In genomic region chr1:183635112-183635605, GRCh38 we compare ENCODE assay signal across 8 cellular contexts. TPM values are rescaled to one million over a fixed set of nuclear protein-coding genes. Genes with fewer than 3 reads are reported as not detected.
DNase-seq lines count a peak whose midpoint lies in the region; ATAC-seq and TF ChIP-seq lines count a peak whose summit lies in the region.

No MANE protein-coding gene starts in this region.

- no peaks in the 10 kb centered on the region for H4K20me1 ChIP-seq in GM23338 (replicated peaks; ENCODE audit: insufficient read depth)

- no peaks in the 10 kb centered on the region for H3F3A ChIP-seq in GM23338 (replicated peaks; ENCODE audit: low read depth)

- H3K9me3 ChIP-seq in CD8-positive, alpha-beta memory T cell (ENCODE audit: low read length), result no peaks in the 10 kb centered on the region
- no peaks in the 10 kb centered on the region for H3K9me3 ChIP-seq in heart left ventricle

- POLR2A ChIA-PET in CD8-positive, alpha-beta memory T cell (lab: Charles Lee), result interaction anchor here (0.6 to 1.0 kb wide), 2 partner anchors 16 to 1672 kb away, joined by 3 read pairs; no protein-coding TSS in a partner anchor

- peaks cover 12% of the 10 kb centered on the region for H3K36me3 ChIP-seq in CD8-positive, alpha-beta memory T cell (ENCODE audit: insufficient read depth, low read length)
- H3K36me3 ChIP-seq in GM23338 (ENCODE audit: insufficient read depth), result peaks cover 4% of the 10 kb centered on the region; the same call in 1 of the 2 replicates
- peaks cover 0 to 28% (median 22%) of the 10 kb centered on the region in 9 donors for H3K36me3 ChIP-seq in heart left ventricle

- 0 out of 2 replicates have a peak overlapping the region, but pooled peaks have one; percentile 43 for H2AFZ ChIP-seq in GM23338

- no peaks in the 10 kb centered on the region for H3K9me2 ChIP-seq in GM23338 (ENCODE audit: insufficient read depth)

- no peaks in the 10 kb centered on the region for H3K27me3 ChIP-seq in CD8-positive, alpha-beta memory T cell (ENCODE audit: insufficient read depth, low read length, poor library complexity, severe bottlenecking)
- peaks cover 9% of the 10 kb centered on the region; the same call in 1 of the 2 replicates for H3K27me3 ChIP-seq in GM23338 (ENCODE audit: insufficient read depth)
- no peaks in the 10 kb centered on the region for H3K27me3 ChIP-seq in heart left ventricle

- H3K4me1 Mint-ChIP-seq in CD8-positive, alpha-beta memory T cell, result peaks cover 49 to 65% (median 61%) of the 10 kb centered on the region in 3 donors
- peaks cover 34% of the 10 kb centered on the region for H3K4me1 Mint-ChIP-seq in GM23338
- peaks cover 36% of the 10 kb centered on the region for H3K4me1 Mint-ChIP-seq in activated naive CD8-positive, alpha-beta T cell treated with anti-CD3 and anti-CD28 coated beads for 36 hours

- H3K79me2 ChIP-seq in GM23338 (replicated peaks; ENCODE audit: insufficient read depth), result peaks cover 26% of the 10 kb centered on the region

- TF ChIP-seq CTCF in GM23338 (conservative IDR thresholded peaks at IDR 0.05; ENCODE audit: low read depth in 2 of 2), result no peak
- TF ChIP-seq CTCF in heart left ventricle (IDR thresholded peaks at IDR 0.05), result no peak

- peak in 4 of 5 donors; percentile 10 to 50 (median 24) for DNase-seq in CD8-positive, alpha-beta memory T cell
- DNase-seq in GM23338 (ENCODE audit: low spot score) (peak; percentile 54), NCI-H226 (peak; percentile 44), heart left ventricle (peak; percentile 43 to 78 (median 54)), posterior vena cava (ENCODE audit: low spot score) (peak; percentile 83), ecto neural progenitor cell (ENCODE audit: low spot score) (no peak), pons (ENCODE audit: low spot score) (no peak)
- DNase-seq in activated naive CD8-positive, alpha-beta T cell treated with anti-CD3 and anti-CD28 coated beads for 36 hours, result peak; percentile 26

- H3K9me3 Mint-ChIP-seq in CD8-positive, alpha-beta memory T cell, result no peaks in the 10 kb centered on the region
- no peaks in the 10 kb centered on the region for H3K9me3 Mint-ChIP-seq in GM23338
- H3K9me3 Mint-ChIP-seq in activated naive CD8-positive, alpha-beta T cell treated with anti-CD3 and anti-CD28 coated beads for 36 hours, result no peaks in the 10 kb centered on the region

- peak overlapping the region; percentile 100 for H3K4me3 Mint-ChIP-seq in CD8-positive, alpha-beta memory T cell
- peak overlapping the region; percentile 98 for H3K4me3 Mint-ChIP-seq in GM23338
- H3K4me3 Mint-ChIP-seq in activated naive CD8-positive, alpha-beta T cell treated with anti-CD3 and anti-CD28 coated beads for 36 hours, result peak overlapping the region; percentile 99

- H3K27ac ChIP-seq in CD8-positive, alpha-beta memory T cell (ENCODE audit: low read depth, low read length), result peak overlapping the region; percentile 71
- H3K27ac ChIP-seq in GM23338 (ENCODE audit: low read depth), result no peak overlapping the region
- H3K27ac ChIP-seq in heart left ventricle, result peak overlapping the region; percentile 82 to 99 (median 94)

- ATAC-seq in GM23338 (peak; percentile 62), heart left ventricle (peak; percentile 2 to 48 (median 32))

- H3K4me1 ChIP-seq in CD8-positive, alpha-beta memory T cell (ENCODE audit: insufficient read depth, low read length), result peaks cover 36% of the 10 kb centered on the region
- H3K4me1 ChIP-seq in GM23338 (ENCODE audit: insufficient read depth), result peaks cover 18% of the 10 kb centered on the region
- peaks cover 0 to 53% (median 40%) of the 10 kb centered on the region in 12 donors for H3K4me1 ChIP-seq in heart left ventricle

- peak overlapping the region; percentile 92 to 100 (median 100) for H3K27ac Mint-ChIP-seq in CD8-positive, alpha-beta memory T cell
- H3K27ac Mint-ChIP-seq in GM23338, result peak overlapping the region; percentile 92
- peak overlapping the region; percentile 99 for H3K27ac Mint-ChIP-seq in activated naive CD8-positive, alpha-beta T cell treated with anti-CD3 and anti-CD28 coated beads for 36 hours

- no peak for TF ChIP-seq POLR2A in heart left ventricle (IDR thresholded peaks at IDR 0.05)

- 0 to 1% (median 0%) methylated on average over 22 to 42 of the region's 42 CpGs for WGBS in heart left ventricle, 4 donors

- intact Hi-C loops in heart left ventricle (cut with DNase I) (loop anchor here in 3 of 10 donors (5.0 to 10.0 kb wide), 2 partner anchors 163 to 350 kb away; partner anchors contain the start of gene SMG7 (in 2 of the 3)), posterior vena cava (cut with DNase I) (no loop called here)

- H3K27me3 Mint-ChIP-seq in CD8-positive, alpha-beta memory T cell, result peaks cover 0 to 2% of the 10 kb centered on the region in 2 donors
- H3K27me3 Mint-ChIP-seq in GM23338 (ENCODE audit: insufficient read depth, low read depth, poor library complexity), result peaks cover 9% of the 10 kb centered on the region
- peaks cover 4% of the 10 kb centered on the region for H3K27me3 Mint-ChIP-seq in activated naive CD8-positive, alpha-beta T cell treated with anti-CD3 and anti-CD28 coated beads for 36 hours

- H3K4me3 ChIP-seq in CD8-positive, alpha-beta memory T cell (ENCODE audit: low read length), result peak overlapping the region; percentile 84
- peak overlapping the region; percentile 71 for H3K4me3 ChIP-seq in GM23338
- peak overlapping the region; percentile 66 to 97 (median 84) for H3K4me3 ChIP-seq in heart left ventricle

- H3K4me2 ChIP-seq in GM23338, result peak overlapping the region; percentile 83

- H3K36me3 Mint-ChIP-seq in CD8-positive, alpha-beta memory T cell, result peaks cover 0 to 35% (median 10%) of the 10 kb centered on the region in 3 donors
- H3K36me3 Mint-ChIP-seq in GM23338 (ENCODE audit: low read depth), result peaks cover 7% of the 10 kb centered on the region; the same call in 2 of the 3 replicates
- peaks cover 16% of the 10 kb centered on the region for H3K36me3 Mint-ChIP-seq in activated naive CD8-positive, alpha-beta T cell treated with anti-CD3 and anti-CD28 coated beads for 36 hours

- CTCF ChIA-PET in CD8-positive, alpha-beta memory T cell (lab: Charles Lee), result interaction anchor here (0.6 to 2.5 kb wide), 4 partner anchors 10 to 281 kb away, joined by 3 to 10 read pairs (median 7); no protein-coding TSS in a partner anchor

TF ChIP-seq in GM23338, 12 proteins besides CTCF, POLR2A, EP300 and RAD21 (continues in another document):
- TF ChIP-seq REST (IDR thresholded peaks at IDR 0.05; ENCODE audit: unreplicated experiment) (no peak), ZNF331 (CRISPR knock-in tag; IDR thresholded peaks at IDR 0.05; ENCODE audit: low read depth) (no peak), EZH2 (IDR thresholded peaks at IDR 0.05; ENCODE audit: low read depth, unreplicated experiment) (no peak)

RNA-seq across cellular contexts. Expression of gene ARPC5, which starts 0.4 kb away (rescaled TPM):
- total RNA-seq in CD8-positive, alpha-beta memory T cell, result 100 to 1,000 TPM; 142 to 146 TPM
- 414 TPM for polyA plus RNA-seq in CD8-positive, alpha-beta memory T cell
- total RNA-seq in GM23338 (2014; rRNA removed; shearing (Covaris generic)), result 75.4 and 90.8 TPM in 2 replicates
- 95.9 and 98.9 TPM in 2 replicates for polyA plus RNA-seq in GM23338 (2016; fragmentation: Nextera tagmentation; extraction: Ambion mirVana)
- 100 to 1,000 TPM; 130 to 136 TPM for total RNA-seq in activated naive CD8-positive, alpha-beta T cell treated with anti-CD3 and anti-CD28 coated beads for 36 hours
- total RNA-seq in heart left ventricle, result 100 to 1,000 TPM in 1 of 9 donors, 10 to 100 TPM in 8; 24.6 to 105 (median 31.3) TPM
- 10 to 100 TPM; 26.0 to 62.0 TPM for polyA plus RNA-seq in heart left ventricle
- total RNA-seq in posterior vena cava, result 100 to 1,000 TPM; 118 TPM

RNA-seq across cellular contexts. Expression of gene APOBEC4, which starts 18.0 kb away (rescaled TPM):
- total RNA-seq in CD8-positive, alpha-beta memory T cell, result not detected
- polyA plus RNA-seq in CD8-positive, alpha-beta memory T cell, result not detected
- total RNA-seq in GM23338 (2014; rRNA removed; shearing (Covaris generic)), result not detected in 2 replicates
- 0.10 TPM in 1 of 2 replicates, not detected in the other for polyA plus RNA-seq in GM23338 (2016; fragmentation: Nextera tagmentation; extraction: Ambion mirVana)
- total RNA-seq in activated naive CD8-positive, alpha-beta T cell treated with anti-CD3 and anti-CD28 coated beads for 36 hours, result not detected
- total RNA-seq in heart left ventricle, result not detected
- polyA plus RNA-seq in heart left ventricle, result under 1 TPM in 1 of 2 donors, not detected in 1; 0.30 TPM
- total RNA-seq in posterior vena cava, result not detected

RNA-seq across cellular contexts. Expression of gene NCF2, which starts 44.9 kb away (rescaled TPM):
- total RNA-seq in CD8-positive, alpha-beta memory T cell, result 1 to 10 TPM; 3.6 to 4.6 TPM
- polyA plus RNA-seq in CD8-positive, alpha-beta memory T cell, result 0.30 TPM
- total RNA-seq in GM23338 (2014; rRNA removed; shearing (Covaris generic)), result not detected in 2 replicates
- polyA plus RNA-seq in GM23338 (2016; fragmentation: Nextera tagmentation; extraction: Ambion mirVana) (0.45 TPM in 1 of 2 replicates, not detected in the other), heart left ventricle (1 to 10 TPM; 1.3 to 2.5 TPM)
- 1 to 10 TPM; 4.0 to 5.4 TPM for total RNA-seq in activated naive CD8-positive, alpha-beta T cell treated with anti-CD3 and anti-CD28 coated beads for 36 hours
- total RNA-seq in heart left ventricle (10 to 100 TPM in 2 of 9 donors, 1 to 10 TPM in 7; 2.6 to 51.2 (median 5.1) TPM), posterior vena cava (10 to 100 TPM; 12.8 to 26.2 TPM)

Comparison
In these comparisons a context has a peak if more than half of its experiments do, and no peak if none do; other contexts are left out.
1. DNase-seq: peak in CD8-positive, alpha-beta memory T cell (4 of 5), GM23338 (single experiment), NCI-H226 (single experiment), activated naive CD8-positive, alpha-beta T cell treated with anti-CD3 and anti-CD28 coated beads for 36 hours (single experiment), heart left ventricle (5 of 5) and posterior vena cava (single experiment); none in ecto neural progenitor cell (single experiment) and pons (single experiment).
2. Peak in every context shown above with its lines, with median percentiles within 50 percentile points of each other: H3K4me3 ChIP-seq, H3K27ac Mint-ChIP-seq and H3K4me3 Mint-ChIP-seq.